Comparison of ENCODE assay signal across 8 cellular contexts in genomic region chr3:24829632-24830229, GRCh38.
A peak's percentile ranks its signal among the peaks of the same experiment; 100 is the strongest.
DNase-seq lines count a peak whose midpoint lies in the region; ATAC-seq and TF ChIP-seq lines count a peak whose summit lies in the region.

No MANE protein-coding gene starts in this region.

- DNase-seq in NCI-H146 (lab: John Stamatoyannopoulos, UW): peak; percentile 36
- DNase-seq in NCI-H146 treated with DMSO at 0.1 percent for 48 hours (lab: John Stamatoyannopoulos, UW; ENCODE audit: unreplicated experiment): no peak
- no peak for DNase-seq in mammary epithelial cell
- peak; percentile 69 for DNase-seq in left kidney (ENCODE audit: low read depth, low spot score)
- DNase-seq in tibial artery: no peak
- DNase-seq in NCI-H128 (lab: John Stamatoyannopoulos, UW; ENCODE audit: unreplicated experiment): no peak

- H3K79me2 ChIP-seq in mammary epithelial cell (ENCODE audit: insufficient read depth, low read length): no peaks in the 10 kb centered on the region

- peak overlapping the region; percentile 98 for H3K4me2 ChIP-seq in mammary epithelial cell (ENCODE audit: insufficient read depth, low read depth, low read length)

- H3K36me3 ChIP-seq in mammary epithelial cell (ENCODE audit: insufficient read depth, low read length) (no peaks in the 10 kb centered on the region), tibial artery (no peaks in the 10 kb centered on the region)

- no TSS peak for BruUV-seq in mammary epithelial cell (replicated peaks; lab: Mats Ljungman, UMichigan)

- H3K4me1 ChIP-seq in mammary epithelial cell (ENCODE audit: insufficient read depth, low read length) (peaks cover 12% of the 10 kb centered on the region), tibial artery (peaks cover 0 to 23% (median 13%) of the 10 kb centered on the region in 4 donors)

- H2AFZ ChIP-seq in mammary epithelial cell (ENCODE audit: low read depth, low read length): peak overlapping the region; percentile 78

- peaks cover 7% of the 10 kb centered on the region for H3K27me3 ChIP-seq in mammary epithelial cell (ENCODE audit: insufficient read depth, low read length)
- no peaks in the 10 kb centered on the region for H3K27me3 ChIP-seq in tibial artery

- in situ Hi-C loops in mammary epithelial cell (cut with MboI; ENCODE audit: low sequenced_read_pairs in 2 of 2): no loop called here

- H3K4me3 ChIP-seq in mammary epithelial cell (replicated peaks in 1 of 3; ENCODE audit: insufficient read depth in 1 of 3, low read depth in 2 of 3, low read length in 3 of 3) (peak overlapping the region; percentile 38 to 43 (median 42)), tibial artery (peak overlapping the region; percentile 49 to 63)

- CTCF ChIA-PET in mammary epithelial cell (lab: Charles Lee; ENCODE audit: low non-redundant PET): no interaction called here

- H4K20me1 ChIP-seq in mammary epithelial cell (ENCODE audit: insufficient read depth, low read length): no peaks in the 10 kb centered on the region

- intact Hi-C loops in mammary epithelial cell (cut with micrococcal nuclease): no loop called here
- intact Hi-C loops in tibial artery (cut with DNase I; ENCODE audit: low total_unique reads): no loop called here

- H3K9ac ChIP-seq in mammary epithelial cell (ENCODE audit: insufficient read depth, low read length): no peak overlapping the region

- 6% methylated on average over 15 of the region's 35 CpGs for whole genome bisulfite sequencing in mammary epithelial cell (ENCODE audit: low coverage, missing lambda C conversion rate)

- no peaks in the 10 kb centered on the region for H3K9me3 ChIP-seq in mammary epithelial cell (replicated peaks; ENCODE audit: insufficient read depth, low read length)
- H3K9me3 ChIP-seq in tibial artery: no peaks in the 10 kb centered on the region

- ATAC-seq in GM21528 (IDR thresholded peaks at IDR 0.05; ENCODE audit: low FRiP score, unreplicated experiment) (no peak), GM18907 (IDR thresholded peaks at IDR 0.05; ENCODE audit: unreplicated experiment) (no peak)

- no peak overlapping the region for H3K27ac ChIP-seq in mammary epithelial cell (ENCODE audit: insufficient read depth, low read depth, low read length)
- no peak overlapping the region for H3K27ac ChIP-seq in tibial artery

- dilution Hi-C loops in mammary epithelial cell (cut with HindIII; ENCODE audit: low sequenced_read_pairs): no loop called here

- TF ChIP-seq CTCF in mammary epithelial cell (conservative IDR thresholded peaks at IDR 0.05 in 1 of 2, IDR thresholded peaks at IDR 0.05 in 1 of 2; ENCODE audit: extremely low read depth in 1 of 2, insufficient read depth in 1 of 2, low read depth in 1 of 2, low read length in 2 of 2) (no peak), tibial artery (IDR thresholded peaks at IDR 0.05) (no peak)

Comparison
In these comparisons a context has a peak if more than half of its experiments do, and no peak if none do; other contexts are left out.
1. DNase-seq: peak in NCI-H146 (single experiment) and left kidney (single experiment); none in NCI-H146 treated with DMSO at 0.1 percent for 48 hours (single experiment), mammary epithelial cell (single experiment), tibial artery (0 of 2) and NCI-H128 (single experiment).